In the genomic region with DNA sequence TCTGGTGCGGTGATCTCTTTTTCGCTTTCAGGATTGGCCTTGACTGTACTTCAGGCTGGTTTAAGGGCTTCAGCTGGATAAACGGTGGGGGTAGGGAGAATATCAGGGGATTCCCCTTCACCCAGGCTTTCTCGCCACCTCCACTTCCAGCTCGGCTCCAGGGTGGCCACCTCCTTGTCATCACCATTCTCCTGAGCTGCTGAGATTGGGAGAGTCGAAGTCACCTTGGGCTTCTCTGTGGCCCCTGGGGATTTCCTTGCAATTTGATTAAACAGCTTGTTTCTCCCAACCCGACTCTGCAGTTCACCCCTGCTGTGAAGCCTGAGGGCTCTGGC, we compare ENCODE assay signal across 10 cellular contexts. TPM values are rescaled to one million over a fixed set of nuclear protein-coding genes. Genes with fewer than 3 reads are reported as not detected.
DNase-seq lines count a peak whose midpoint lies in the region; ATAC-seq and TF ChIP-seq lines count a peak whose summit lies in the region.
"Had no signal": no experiment of that assay in that cellular context is flagged by ENCODE, and none has a peak within 500 bp of the region (broad histone marks: within the 10 kb centered on the region; RNA-seq: fewer than 3 reads in every experiment).

No MANE protein-coding gene starts in this region.

- H2BK15ac ChIP-seq in neuronal stem cell (ENCODE audit: low read length) (no peak overlapping the region), mesendoderm (replicated peaks; ENCODE audit: low read depth) (no peak overlapping the region)

- H3K79me2 ChIP-seq in mesendoderm (ENCODE audit: control insufficient read depth, insufficient read depth, low read length): no peaks in the 10 kb centered on the region

- H3K18ac ChIP-seq in neuronal stem cell (ENCODE audit: low read length) (no peak overlapping the region), mesendoderm (ENCODE audit: low read length) (no peak overlapping the region)

- no peak overlapping the region for H3K56ac ChIP-seq in mesendoderm (ENCODE audit: low read length)

- H2BK5ac ChIP-seq in neuronal stem cell (ENCODE audit: low read length) (no peak overlapping the region), mesendoderm (ENCODE audit: low read length) (no peak overlapping the region)

- H4K5ac ChIP-seq in mesendoderm (ENCODE audit: low read length): no peak overlapping the region

- H2AK5ac ChIP-seq in neuronal stem cell (ENCODE audit: low read depth, low read length) (no peak overlapping the region), mesendoderm (ENCODE audit: low read length) (no peak overlapping the region)

- H3K4ac ChIP-seq in neuronal stem cell (ENCODE audit: low read length): no peak overlapping the region
- no peak overlapping the region for H3K4ac ChIP-seq in mesendoderm (ENCODE audit: low read depth, low read length)

- H3K79me1 ChIP-seq in neuronal stem cell (ENCODE audit: low read depth, low read length) (no peaks in the 10 kb centered on the region), mesendoderm (ENCODE audit: low read length) (no peaks in the 10 kb centered on the region)

- WGBS in neuronal stem cell (ENCODE audit: extremely low coverage in 2 of 2, insufficient read length in 2 of 2, insufficient replicate concordance in 1 of 2), 2 donors: no CpG with 5 or more reads among the region's 7 CpGs
- no CpG with 5 or more reads among the region's 7 CpGs for WGBS in mesendoderm (ENCODE audit: extremely low coverage, insufficient coverage, low lambda C conversion rate)

- no peak overlapping the region for H4K91ac ChIP-seq in neuronal stem cell (ENCODE audit: low read depth, low read length, poor library complexity)

- H3K4me1 ChIP-seq in ES-I3 (ENCODE audit: insufficient read depth, low read length) (peaks cover 8% of the 10 kb centered on the region), colonic mucosa (peaks cover 13% of the 10 kb centered on the region), neuronal stem cell (ENCODE audit: control insufficient read depth in 2 of 2, insufficient read depth in 1 of 2, low read depth in 1 of 2, low read length in 2 of 2) (peaks cover 0 to 2% of the 10 kb centered on the region in 2 donors), mesendoderm (ENCODE audit: control insufficient read depth, low read depth, low read length) (no peaks in the 10 kb centered on the region)

- H2BK12ac ChIP-seq in neuronal stem cell (ENCODE audit: low read length): no peak overlapping the region

- intact Hi-C loops in colonic mucosa (cut with DNase I): no loop called here

- H3K9me3 ChIP-seq in ES-I3 (ENCODE audit: control insufficient read depth, insufficient read depth, low read length) (no peaks in the 10 kb centered on the region), colonic mucosa (no peaks in the 10 kb centered on the region), neuronal stem cell (replicated peaks in 1 of 2; ENCODE audit: control insufficient read depth in 2 of 2, insufficient read depth in 1 of 2, low read depth in 1 of 2, low read length in 2 of 2) (peaks cover 0 to 3% of the 10 kb centered on the region in 2 donors)

- H3K4me3 ChIP-seq in colonic mucosa (peak overlapping the region; percentile 67), neuronal stem cell (ENCODE audit: low read length in 2 of 2) (no peak overlapping the region), mesendoderm (ENCODE audit: low read length) (no peak overlapping the region)

- no peaks in the 10 kb centered on the region for H3K36me3 ChIP-seq in ES-I3 (ENCODE audit: insufficient read depth, low read length)
- no peaks in the 10 kb centered on the region for H3K36me3 ChIP-seq in colonic mucosa
- no peaks in the 10 kb centered on the region for H3K36me3 ChIP-seq in neuronal stem cell (replicated peaks in 1 of 2; ENCODE audit: control insufficient read depth in 2 of 2, insufficient read depth in 2 of 2, low read length in 2 of 2)
- H3K36me3 ChIP-seq in mesendoderm (ENCODE audit: control insufficient read depth, insufficient read depth, low read length): no peaks in the 10 kb centered on the region
- H3K36me3 ChIP-seq: cardiac muscle cell had no signal

- H3K9ac ChIP-seq in ES-I3 (ENCODE audit: low read depth, low read length) (peak overlapping the region; percentile 59; the same call in 1 of the 2 replicates), colonic mucosa (ENCODE audit: low read depth in 2 of 2, low read length in 2 of 2) (peak overlapping the region; percentile 70 to 75), neuronal stem cell (ENCODE audit: low read depth, low read length, poor library complexity) (no peak overlapping the region), mesendoderm (ENCODE audit: low read length) (no peak overlapping the region)

- no peak overlapping the region for H3K23ac ChIP-seq in neuronal stem cell (ENCODE audit: low read depth, low read length, poor library complexity)
- H3K23ac ChIP-seq in mesendoderm (ENCODE audit: low read length): no peak overlapping the region

- H3K4me2 ChIP-seq in neuronal stem cell (ENCODE audit: insufficient read depth, low read length, poor library complexity, severe bottlenecking): no peak overlapping the region
- no peak overlapping the region for H3K4me2 ChIP-seq in mesendoderm (ENCODE audit: low read length)

- DNase-seq in colonic mucosa (no peak), neuronal stem cell (ENCODE audit: low spot score) (no peak), globus pallidus (ENCODE audit: low spot score) (no peak), NCI-H1694 (lab: John Stamatoyannopoulos, UW) (no peak), NCI-H1105 (lab: John Stamatoyannopoulos, UW) (no peak), mesendoderm (no peak)
- DNase-seq: stimulated activated CD4-positive, alpha-beta T cell treated with anti-CD3 and anti-CD28 coated beads, Interleukin-12 subunit alpha, Interleukin-12 subunit beta, amount 100 ng/mL, for 4 hours had no signal

- no peak overlapping the region for H2BK120ac ChIP-seq in neuronal stem cell (ENCODE audit: low read depth, low read length)
- no peak overlapping the region for H2BK120ac ChIP-seq in mesendoderm (ENCODE audit: low read depth, low read length)

- peak overlapping the region; percentile 83 for H2AFZ ChIP-seq in neuronal stem cell (ENCODE audit: low read length)

- peak; percentile 15 for ATAC-seq in HG03432 (IDR thresholded peaks at IDR 0.05; ENCODE audit: unreplicated experiment)

- H3K27me3 ChIP-seq in colonic mucosa (no peaks in the 10 kb centered on the region), neuronal stem cell (ENCODE audit: control insufficient read depth in 3 of 3, insufficient read depth in 3 of 3, low read depth in 1 of 3, low read length in 3 of 3) (peaks cover 14 to 89% (median 37%) of the 10 kb centered on the region in 3 experiments), mesendoderm (ENCODE audit: insufficient read depth, low read length, poor library complexity) (peaks cover 10% of the 10 kb centered on the region)

- no peak for TF ChIP-seq CTCF in colonic mucosa (IDR thresholded peaks at IDR 0.05)

- H3K14ac ChIP-seq in neuronal stem cell (ENCODE audit: low read length): no peak overlapping the region

- H4K8ac ChIP-seq in neuronal stem cell (ENCODE audit: low read depth, low read length) (no peak overlapping the region), mesendoderm (ENCODE audit: low read depth, low read length) (no peak overlapping the region)

- H3K27ac ChIP-seq in colonic mucosa: no peak overlapping the region
- no peak overlapping the region for H3K27ac ChIP-seq in neuronal stem cell (replicated peaks; ENCODE audit: low read length)
- H3K27ac ChIP-seq in mesendoderm (ENCODE audit: low read depth, low read length): no peak overlapping the region
- H3K27ac ChIP-seq: cardiac muscle cell had no signal

RNA-seq across cellular contexts. Expression of a gene that starts 1.0 kb away (rescaled TPM):
- total RNA-seq in colonic mucosa: 10 to 100 TPM; 25.6 to 34.2 TPM
- 0.01 TPM for polyA plus RNA-seq in neuronal stem cell (2013, experiment 1 of 2)
- 0.01 TPM for polyA plus RNA-seq in neuronal stem cell (2013, experiment 2 of 2)
- 1.8 TPM for polyA plus RNA-seq in mesendoderm (2013, experiment 1 of 2)
- 1.8 TPM for polyA plus RNA-seq in mesendoderm (2013, experiment 2 of 2)

RNA-seq across cellular contexts. Expression of a gene that starts 10.2 kb away (rescaled TPM):
- total RNA-seq in colonic mucosa: 1 to 10 TPM; 3.0 to 3.5 TPM
- polyA plus RNA-seq in neuronal stem cell (2013, experiment 1 of 2): 2.3 TPM
- polyA plus RNA-seq in neuronal stem cell (2013, experiment 2 of 2): 2.4 TPM
- polyA plus RNA-seq in mesendoderm (2013, experiment 1 of 2): 0.11 TPM
- 0.14 TPM for polyA plus RNA-seq in mesendoderm (2013, experiment 2 of 2)

RNA-seq across cellular contexts. Expression of a gene that starts 26.5 kb away (rescaled TPM):
- 100 to 1,000 TPM; 132 to 141 TPM for total RNA-seq in colonic mucosa
- polyA plus RNA-seq in neuronal stem cell (2013, experiment 1 of 2): 10.3 TPM
- 10.2 TPM for polyA plus RNA-seq in neuronal stem cell (2013, experiment 2 of 2)
- polyA plus RNA-seq in mesendoderm (2013, experiment 1 of 2): 4.3 TPM
- polyA plus RNA-seq in mesendoderm (2013, experiment 2 of 2): 4.4 TPM

RNA-seq across cellular contexts. Expression of a gene that starts 47.1 kb away (rescaled TPM):
- 1 to 10 TPM in 1 of 2 donors, under 1 TPM in 1; 0.57 to 9.2 TPM for total RNA-seq in colonic mucosa
- 0.13 TPM for polyA plus RNA-seq in neuronal stem cell (2013, experiment 1 of 2)
- 0.25 TPM for polyA plus RNA-seq in neuronal stem cell (2013, experiment 2 of 2)
- not detected for polyA plus RNA-seq in mesendoderm (2013, experiment 1 of 2)
- polyA plus RNA-seq in mesendoderm (2013, experiment 2 of 2): not detected

RNA-seq across cellular contexts. Expression of a gene that starts 50.8 kb away (rescaled TPM):
- total RNA-seq in colonic mucosa: 10 to 100 TPM; 50.3 to 51.4 TPM
- 18.9 TPM for polyA plus RNA-seq in neuronal stem cell (2013, experiment 1 of 2)
- polyA plus RNA-seq in neuronal stem cell (2013, experiment 2 of 2): 19.3 TPM
- polyA plus RNA-seq in mesendoderm (2013, experiment 1 of 2): 8.1 TPM
- polyA plus RNA-seq in mesendoderm (2013, experiment 2 of 2): 8.3 TPM

Comparison
In these comparisons a context has a peak if more than half of its experiments do, and no peak if none do; other contexts are left out.
1. H3K9ac ChIP-seq: peak in ES-I3 (single experiment) and colonic mucosa (2 of 2); none in neuronal stem cell (single experiment) and mesendoderm (single experiment).